8 cellular contexts compared by ENCODE assay signal in genomic region chr2:176188969-176189665, GRCh38. TPM values are rescaled to one million over a fixed set of nuclear protein-coding genes. Genes with fewer than 3 reads are reported as not detected.
DNase-seq lines count a peak whose midpoint lies in the region; ATAC-seq and TF ChIP-seq lines count a peak whose summit lies in the region.

No MANE protein-coding gene starts in this region.

- H3K79me2 ChIP-seq in GM23338 (replicated peaks; ENCODE audit: insufficient read depth) (no peaks in the 10 kb centered on the region), hepatocyte (no peaks in the 10 kb centered on the region)

- peaks cover 46% of the 10 kb centered on the region for H3K4me1 Mint-ChIP-seq in GM23338
- H3K4me1 Mint-ChIP-seq in T-helper 17 cell = peaks cover 21% of the 10 kb centered on the region

- H3K4me2 ChIP-seq in GM23338 = peak overlapping the region; percentile 80
- H3K4me2 ChIP-seq in hepatocyte = peak overlapping the region; percentile 97

- H3K4me1 ChIP-seq in GM23338 (ENCODE audit: insufficient read depth) (peaks cover 48% of the 10 kb centered on the region), hepatocyte (ENCODE audit: insufficient read depth) (peaks cover 22% of the 10 kb centered on the region), sigmoid colon (peaks cover 0 to 30% (median 26%) of the 10 kb centered on the region in 4 donors)

- intact Hi-C loops in sigmoid colon (cut with DNase I) = no loop called here

- TF ChIP-seq EP300 in sigmoid colon (IDR thresholded peaks at IDR 0.05) = no peak

- H3K4me3 ChIP-seq in GM23338 (peak overlapping the region; percentile 55), hepatocyte (peak overlapping the region; percentile 49), sigmoid colon (peak overlapping the region; percentile 35 to 55 (median 52))

- no peaks in the 10 kb centered on the region for H3K9me3 Mint-ChIP-seq in GM23338

- H3K27me3 Mint-ChIP-seq in GM23338 (ENCODE audit: insufficient read depth, low read depth, poor library complexity) = peaks cover 93% of the 10 kb centered on the region
- H3K27me3 Mint-ChIP-seq in T-helper 17 cell = peaks cover 75% of the 10 kb centered on the region

- H3K36me3 ChIP-seq in GM23338 (ENCODE audit: insufficient read depth) = no peaks in the 10 kb centered on the region
- no peaks in the 10 kb centered on the region for H3K36me3 ChIP-seq in hepatocyte (replicated peaks; ENCODE audit: insufficient read depth, low read depth)
- no peaks in the 10 kb centered on the region for H3K36me3 ChIP-seq in sigmoid colon

- no peaks in the 10 kb centered on the region for H3K36me3 Mint-ChIP-seq in GM23338 (ENCODE audit: low read depth)
- H3K36me3 Mint-ChIP-seq in T-helper 17 cell (ENCODE audit: low read depth) = peaks cover 4% of the 10 kb centered on the region

- H3K27me3 ChIP-seq in GM23338 (ENCODE audit: insufficient read depth) (peaks cover 100% of the 10 kb centered on the region), hepatocyte (peaks cover 98% of the 10 kb centered on the region), sigmoid colon (peaks cover 35 to 97% (median 69%) of the 10 kb centered on the region in 3 donors)

- H3F3A ChIP-seq in GM23338 (replicated peaks; ENCODE audit: low read depth) = peaks cover 17% of the 10 kb centered on the region

- WGBS in hepatocyte (ENCODE audit: low lambda C conversion rate, missing lambda C conversion rate) = 2% methylated on average over 71 of the region's 77 CpGs
- 3% methylated on average over 77 of the region's 77 CpGs for WGBS in sigmoid colon, 2 donors

- H3K27ac Mint-ChIP-seq in GM23338 (no peak overlapping the region), T-helper 17 cell (no peak overlapping the region)

- H3K4me3 Mint-ChIP-seq in GM23338 = peak overlapping the region; percentile 56
- H3K4me3 Mint-ChIP-seq in T-helper 17 cell = peak overlapping the region; percentile 79

- TF ChIP-seq CTCF in GM23338 (conservative IDR thresholded peaks at IDR 0.05; ENCODE audit: low read depth in 2 of 2) (no peak), hepatocyte (IDR thresholded peaks at IDR 0.05; ENCODE audit: poor library complexity) (no peak), sigmoid colon (IDR thresholded peaks at IDR 0.05) (no peak)

- H2AFZ ChIP-seq in GM23338 = peak overlapping the region; percentile 77
- H2AFZ ChIP-seq in hepatocyte = peak overlapping the region; percentile 76

- H3K27ac ChIP-seq in GM23338 (ENCODE audit: low read depth) = no peak overlapping the region
- no peak overlapping the region for H3K27ac ChIP-seq in hepatocyte
- peak overlapping the region in 3 of 4 donors; percentile 9 to 54 (median 24) for H3K27ac ChIP-seq in sigmoid colon

- TF ChIP-seq POLR2A in sigmoid colon (IDR thresholded peaks at IDR 0.05) = no peak

- H3K9me3 ChIP-seq in T-helper 17 cell (ENCODE audit: control insufficient read depth, low read length, poor library complexity, severe bottlenecking) (no peaks in the 10 kb centered on the region), hepatocyte (ENCODE audit: low read depth) (no peaks in the 10 kb centered on the region), sigmoid colon (no peaks in the 10 kb centered on the region)

- peak; percentile 70 for DNase-seq in GM23338 (ENCODE audit: low spot score)
- DNase-seq in T-helper 17 cell = no peak
- peak; percentile 23 for DNase-seq in hepatocyte (ENCODE audit: low spot score)
- no peak for DNase-seq in sigmoid colon
- DNase-seq in NCI-H2107 (lab: John Stamatoyannopoulos, UW) = no peak
- no peak for DNase-seq in COLO829 (ENCODE audit: low spot score)
- DNase-seq in GF-D8 (lab: John Stamatoyannopoulos, UW) = no peak
- DNase-seq in NCI-H1105 (lab: John Stamatoyannopoulos, UW) = no peak

- no peaks in the 10 kb centered on the region for H3K9me2 ChIP-seq in GM23338 (ENCODE audit: insufficient read depth)
- H3K9me2 ChIP-seq in hepatocyte (replicated peaks; ENCODE audit: insufficient read depth) = no peaks in the 10 kb centered on the region

- H4K20me1 ChIP-seq in GM23338 (replicated peaks; ENCODE audit: insufficient read depth) = peaks cover 18% of the 10 kb centered on the region
- H4K20me1 ChIP-seq in hepatocyte (ENCODE audit: insufficient read depth, poor library complexity, severe bottlenecking) = no peaks in the 10 kb centered on the region

- ATAC-seq in GM23338 = peak; percentile 46
- no peak for ATAC-seq in T-helper 17 cell

TF ChIP-seq in GM23338, 12 proteins besides CTCF, POLR2A, EP300 and RAD21:
- TF ChIP-seq EZH2phosphoT487 (IDR thresholded peaks at IDR 0.05; ENCODE audit: unreplicated experiment) (peak; percentile 87), POLR2AphosphoS5 (IDR thresholded peaks at IDR 0.05; ENCODE audit: low read depth) (no peak)

RNA-seq across cellular contexts. Expression of gene HOXD1, which starts 0.6 kb away (rescaled TPM):
- total RNA-seq in GM23338 (2014; rRNA removed; shearing (Covaris generic)) = 0.39 TPM in 1 of 2 replicates, not detected in the other
- polyA plus RNA-seq in GM23338 (2016; fragmentation: Nextera tagmentation; extraction: Ambion mirVana) (not detected in 2 replicates), hepatocyte (not detected in 2 replicates), sigmoid colon (1 to 10 TPM; 3.1 to 4.2 (median 3.6) TPM)
- total RNA-seq in T-helper 17 cell (not detected), hepatocyte (not detected in 2 replicates), sigmoid colon (under 1 TPM in 3 of 4 donors, not detected in 1; 0.16 to 0.71 (median 0.41) TPM)

RNA-seq across cellular contexts. Expression of gene HOXD3, which starts 32.0 kb away (rescaled TPM):
- not detected in 2 replicates for total RNA-seq in GM23338 (2014; rRNA removed; shearing (Covaris generic))
- polyA plus RNA-seq in GM23338 (2016; fragmentation: Nextera tagmentation; extraction: Ambion mirVana) (not detected in 2 replicates), hepatocyte (0.41 TPM in 1 of 2 replicates, not detected in the other), sigmoid colon (1 to 10 TPM in 1 of 3 donors, under 1 TPM in 2; 0.60 to 1.4 (median 0.92) TPM)
- total RNA-seq in T-helper 17 cell (not detected), hepatocyte (0.13 and 0.20 TPM in 2 replicates), sigmoid colon (1 to 10 TPM in 3 of 4 donors, under 1 TPM in 1; 0.68 to 4.6 (median 4.1) TPM)

RNA-seq across cellular contexts. Expression of gene HOXD4, which starts 37.8 kb away (rescaled TPM):
- total RNA-seq in GM23338 (2014; rRNA removed; shearing (Covaris generic)) = not detected in 2 replicates
- polyA plus RNA-seq in GM23338 (2016; fragmentation: Nextera tagmentation; extraction: Ambion mirVana) = not detected in 2 replicates
- not detected for total RNA-seq in T-helper 17 cell
- 0.40 and 0.70 TPM in 2 replicates for total RNA-seq in hepatocyte
- polyA plus RNA-seq in hepatocyte = 0.13 TPM in 1 of 2 replicates, not detected in the other
- total RNA-seq in sigmoid colon = 1 to 10 TPM; 3.4 to 8.0 (median 4.8) TPM
- polyA plus RNA-seq in sigmoid colon = 1 to 10 TPM in 1 of 3 donors, under 1 TPM in 1, not detected in 1; 0.60 to 3.1 TPM

RNA-seq across cellular contexts. Expression of gene HOXD8, which starts 59.6 kb away (rescaled TPM):
- not detected in 2 replicates for total RNA-seq in GM23338 (2014; rRNA removed; shearing (Covaris generic))
- not detected in 2 replicates for polyA plus RNA-seq in GM23338 (2016; fragmentation: Nextera tagmentation; extraction: Ambion mirVana)
- not detected for total RNA-seq in T-helper 17 cell
- total RNA-seq in hepatocyte = 1.3 TPM in 2 replicates
- 0.77 TPM in 1 of 2 replicates, not detected in the other for polyA plus RNA-seq in hepatocyte
- 10 to 100 TPM; 10.2 to 19.7 (median 16.5) TPM for total RNA-seq in sigmoid colon
- polyA plus RNA-seq in sigmoid colon = 10 to 100 TPM in 1 of 3 donors, 1 to 10 TPM in 2; 2.5 to 10.8 (median 3.4) TPM

Comparison
In these comparisons a context has a peak if more than half of its experiments do, and no peak if none do; other contexts are left out.
1. DNase-seq: peak in GM23338 (single experiment) and hepatocyte (single experiment); none in T-helper 17 cell (0 of 3), sigmoid colon (single experiment), NCI-H2107 (single experiment), COLO829 (single experiment), GF-D8 (single experiment) and NCI-H1105 (single experiment).
2. H3K27ac ChIP-seq: peak in sigmoid colon (3 of 4); none in GM23338 (single experiment) and hepatocyte (single experiment).
3. Peak in every context shown above with its lines, with median percentiles within 50 percentile points of each other: H3K4me3 ChIP-seq.